18 cellular contexts compared by ENCODE assay signal in the genomic region with DNA sequence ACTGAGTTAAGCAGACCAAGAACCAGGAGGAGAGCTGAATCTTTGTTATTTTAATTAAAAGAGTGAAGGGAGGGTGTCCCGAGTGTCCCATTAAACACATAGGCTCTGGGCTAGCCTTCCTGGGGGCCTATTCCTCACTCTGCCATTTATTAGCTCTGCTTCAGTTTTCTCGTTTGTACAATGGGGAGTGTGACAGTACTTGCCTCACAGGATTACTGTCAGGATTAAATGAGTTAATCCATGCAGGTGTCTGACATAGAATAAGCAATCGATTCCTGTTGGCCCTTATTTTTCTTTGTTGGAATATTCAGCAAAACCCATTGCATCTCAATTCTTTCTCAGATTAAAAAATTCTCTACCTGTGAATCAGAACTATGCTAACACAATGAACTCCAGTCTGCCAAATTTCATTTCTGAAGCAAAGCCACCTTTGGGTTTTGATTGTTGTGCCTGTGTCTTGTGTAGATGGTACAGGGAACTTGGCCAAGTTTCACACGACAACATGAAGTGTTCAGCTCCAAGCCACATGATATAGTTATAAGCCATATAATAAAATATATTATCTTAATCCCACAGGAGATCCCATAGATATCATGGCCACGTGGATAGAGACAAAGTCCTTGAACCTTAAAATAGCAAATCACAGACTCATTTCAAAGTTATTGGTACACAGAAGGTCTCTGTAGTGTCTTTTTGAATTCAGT.
"Had no signal": no experiment of that assay in that cellular context is flagged by ENCODE, and none has a peak within 500 bp of the region (broad histone marks: within the 10 kb centered on the region; RNA-seq: fewer than 3 reads in every experiment).

No MANE protein-coding gene starts in this region.

- DNase-seq: activated CD4-positive, alpha-beta memory T cell treated with anti-CD3 and anti-CD28 coated beads for 36 hours; activated CD4-positive, alpha-beta T cell treated with anti-CD3 and anti-CD28 coated beads for 36 hours; activated gamma-delta T cell treated with Interleukin-2 at 50 U/mL for 16 hours; activated naive CD8-positive, alpha-beta T cell treated with anti-CD3 and anti-CD28 coated beads for 36 hours; activated T-cell treated with anti-CD3 and anti-CD28 coated beads for 4 hours; effector memory CD8-positive, alpha-beta T cell; sigmoid colon; spleen; stimulated activated CD4-positive, alpha-beta T cell treated with anti-CD3 and anti-CD28 coated beads, Interleukin-4, amount 100 ng/mL, for 4 hours; upper lobe of right lung had no signal

- H2AFZ ChIP-seq: parathyroid adenoma had no signal

- H3K4me1 ChIP-seq: sigmoid colon, spleen, upper lobe of right lung had no signal

- H3K9me3 Mint-ChIP-seq: activated CD4-positive, alpha-beta memory T cell treated with anti-CD3 and anti-CD28 coated beads for 36 hours; activated naive CD8-positive, alpha-beta T cell treated with anti-CD3 and anti-CD28 coated beads for 36 hours; activated T-helper 1 cell treated with anti-CD3 and anti-CD28 coated beads, Interleukin-12 subunit alpha, Interleukin-12 subunit beta, Interleukin-2, Interleukin-4 antibody, amounts not matched to agents 30 ng/mL and 10 ng/mL and 1 ng/mL, durations not matched to agents 14 hours and 24 hours and 36 hours; effector memory CD8-positive, alpha-beta T cell; memory B cell; naive thymus-derived CD4-positive, alpha-beta T cell; stimulated activated memory B cell treated with anti-CD40 and anti-IgM and Interleukin-4, amounts not matched to agents 10 μg/mL and 1 μg/mL and 100 μg/mL, for 72 hours had no signal

- H3K36me3 Mint-ChIP-seq: activated CD4-positive, alpha-beta memory T cell treated with anti-CD3 and anti-CD28 coated beads for 36 hours; activated naive CD8-positive, alpha-beta T cell treated with anti-CD3 and anti-CD28 coated beads for 36 hours; memory B cell; naive thymus-derived CD4-positive, alpha-beta T cell; stimulated activated memory B cell treated with anti-CD40 and anti-IgM and Interleukin-4, amounts not matched to agents 10 μg/mL and 1 μg/mL and 100 μg/mL, for 72 hours had no signal

- H3K27ac ChIP-seq: cardiac muscle cell, neutrophil, parathyroid adenoma, sigmoid colon, spleen, thoracic aorta, upper lobe of right lung had no signal

- H3K27me3 ChIP-seq: cardiac muscle cell, neutrophil had no signal

- H3K79me2 ChIP-seq: parathyroid adenoma had no signal

- H3K9ac ChIP-seq: parathyroid adenoma had no signal

- H3K4me3 ChIP-seq: cardiac muscle cell, sigmoid colon, spleen, thoracic aorta, upper lobe of right lung had no signal

- H3K27ac Mint-ChIP-seq: activated CD4-positive, alpha-beta memory T cell treated with anti-CD3 and anti-CD28 coated beads for 36 hours; activated CD4-positive, alpha-beta T cell treated with anti-CD3 and anti-CD28 coated beads for 36 hours; activated naive CD8-positive, alpha-beta T cell treated with anti-CD3 and anti-CD28 coated beads for 36 hours; activated T-helper 1 cell treated with anti-CD3 and anti-CD28 coated beads, Interleukin-12 subunit alpha, Interleukin-12 subunit beta, Interleukin-2, Interleukin-4 antibody, amounts not matched to agents 30 ng/mL and 10 ng/mL and 1 ng/mL, durations not matched to agents 14 hours and 24 hours and 36 hours; effector memory CD8-positive, alpha-beta T cell; memory B cell; naive thymus-derived CD4-positive, alpha-beta T cell; stimulated activated memory B cell treated with anti-CD40 and anti-IgM and Interleukin-4, amounts not matched to agents 10 μg/mL and 1 μg/mL and 100 μg/mL, for 72 hours had no signal

- ATAC-seq: effector memory CD8-positive, alpha-beta T cell; naive thymus-derived CD4-positive, alpha-beta T cell; stimulated activated memory B cell treated with anti-CD40 and anti-IgM and Interleukin-4, amounts not matched to agents 10 μg/mL and 1 μg/mL and 100 μg/mL, for 72 hours; upper lobe of right lung had no signal

- H3K9me3 ChIP-seq: neutrophil, sigmoid colon, spleen, thoracic aorta, upper lobe of right lung had no signal

- H3K36me3 ChIP-seq: cardiac muscle cell, neutrophil, sigmoid colon, spleen, thoracic aorta, upper lobe of right lung had no signal
